In genomic region chr19:2578911-2579677, GRCh38 we compare ENCODE assay signal across 1 cellular context.
TF ChIP-seq lines count a peak whose summit lies in the region.

No MANE protein-coding gene starts in this region.

TF ChIP-seq in HepG2, 621 proteins besides CTCF, POLR2A, EP300 and RAD21 (continued from another document):
- TF ChIP-seq ZNF574 (CRISPR knock-in tag; IDR thresholded peaks at IDR 0.05) (peak; percentile 45), SRSF1 (optimal IDR thresholded peaks at IDR 0.05; ENCODE audit: low read depth, low read length) (no peak), ATF4 (CRISPR knock-in tag; IDR thresholded peaks at IDR 0.05) (peak in 1 of 2 experiments; percentile 73; a peak in 2 of 4 replicates), SP140L (CRISPR knock-in tag; IDR thresholded peaks at IDR 0.05; ENCODE audit: borderline replicate concordance) (no peak), PPARG (CRISPR knock-in tag; conservative IDR thresholded peaks at IDR 0.05) (peak; percentile 76), ZBTB33 (CRISPR knock-in tag; IDR thresholded peaks at IDR 0.05) (no peak), MEF2D (CRISPR knock-in tag; IDR thresholded peaks at IDR 0.05) (peak; percentile 64; the same call in 1 of the 2 replicates), NR0B2 (CRISPR knock-in tag; IDR thresholded peaks at IDR 0.05) (peak; percentile 60; the same call in 1 of the 2 replicates), TGIF2 (CRISPR knock-in tag; IDR thresholded peaks at IDR 0.05) (no peak), PHF21A (CRISPR knock-in tag; IDR thresholded peaks at IDR 0.05) (peak; percentile 97), ATF7 (IDR thresholded peaks at IDR 0.05) (no peak), ATF7 (CRISPR knock-in tag; IDR thresholded peaks at IDR 0.05) (peak; percentile 67; the same call in 1 of the 2 replicates), PRDM10 (CRISPR knock-in tag; IDR thresholded peaks at IDR 0.05; ENCODE audit: low read depth) (0 out of 2 replicates have a peak, but pooled peaks have one; percentile 48), HIC2 (CRISPR knock-in tag; IDR thresholded peaks at IDR 0.05; ENCODE audit: low read depth) (peak; percentile 96), ZNF629 (CRISPR knock-in tag; conservative IDR thresholded peaks at IDR 0.05) (peak; percentile 57), ZNF597 (CRISPR knock-in tag; IDR thresholded peaks at IDR 0.05) (no peak), SSRP1 (CRISPR knock-in tag; IDR thresholded peaks at IDR 0.05) (no peak), ZZZ3 (CRISPR knock-in tag; IDR thresholded peaks at IDR 0.05; ENCODE audit: borderline replicate concordance) (peak; percentile 20; the same call in 1 of the 2 replicates), HMGXB3 (CRISPR knock-in tag; IDR thresholded peaks at IDR 0.05; ENCODE audit: borderline replicate concordance) (peak; percentile 61; the same call in 1 of the 2 replicates), POLR2AphosphoS2 (IDR thresholded peaks at IDR 0.05; ENCODE audit: low read depth, low read length) (no peak), MZF1 (CRISPR knock-in tag; IDR thresholded peaks at IDR 0.05; ENCODE audit: borderline replicate concordance) (no peak), IRX3 (CRISPR knock-in tag; IDR thresholded peaks at IDR 0.05; ENCODE audit: borderline replicate concordance, low read depth) (no peak), ZBTB2 (CRISPR knock-in tag; IDR thresholded peaks at IDR 0.05; ENCODE audit: low read depth) (no peak; the same call in 1 of the 2 replicates), JUN (CRISPR knock-in tag; IDR thresholded peaks at IDR 0.05) (no peak)
